15 cellular contexts compared by ENCODE assay signal in the genomic region with DNA sequence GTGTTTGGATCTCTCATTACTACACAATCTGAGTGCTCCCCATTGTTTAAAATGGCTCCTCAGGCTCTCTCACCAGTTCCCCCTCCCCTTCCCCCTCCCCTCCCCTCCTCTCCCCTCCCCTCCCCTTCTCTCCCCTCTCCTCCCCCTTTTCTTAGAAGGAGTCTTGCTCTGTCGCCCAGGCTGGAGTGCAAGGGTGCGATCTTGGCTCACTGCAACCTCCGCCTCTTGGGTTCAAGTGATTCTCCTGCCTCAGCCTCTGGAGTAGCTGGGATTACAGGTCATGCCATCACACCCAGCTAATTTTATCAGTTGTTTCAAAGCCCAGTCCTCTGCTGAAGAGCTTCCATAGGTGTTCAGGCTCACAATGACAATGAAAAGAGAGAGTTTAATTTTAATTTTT. TPM values are rescaled to one million over a fixed set of nuclear protein-coding genes. Genes with fewer than 3 reads are reported as not detected.
A peak's percentile ranks its signal among the peaks of the same experiment; 100 is the strongest.
DNase-seq lines count a peak whose midpoint lies in the region; TF ChIP-seq lines count a peak whose summit lies in the region.
"Had no signal": no experiment of that assay in that cellular context is flagged by ENCODE, and none has a peak within 500 bp of the region (broad histone marks: within the 10 kb centered on the region; RNA-seq: fewer than 3 reads in every experiment).

No MANE protein-coding gene starts in this region.

- H3K4me1 ChIP-seq in H9 (ENCODE audit: insufficient read depth, low read length) = no peaks in the 10 kb centered on the region
- peaks cover 3% of the 10 kb centered on the region for H3K4me1 ChIP-seq in parathyroid adenoma
- H3K4me1 ChIP-seq: HAP-1 had no signal

- no peak overlapping the region for H2BK12ac ChIP-seq in H9 (ENCODE audit: insufficient read length, low read depth, low read length)

- H4K5ac ChIP-seq in H9 (ENCODE audit: insufficient read length, low read depth, low read length) = peak overlapping the region; percentile 87

- H2BK15ac ChIP-seq in H9 (ENCODE audit: low read depth, low read length) = no peak overlapping the region

- H2BK120ac ChIP-seq in H9 (ENCODE audit: low read depth, low read length, poor library complexity, severe bottlenecking) = no peak overlapping the region

- H3K23ac ChIP-seq in H9 (ENCODE audit: insufficient read length, low read depth, low read length) = no peak overlapping the region

- H3K9ac ChIP-seq in H9 (ENCODE audit: extremely low read depth, insufficient read length, low read length) = no peak overlapping the region
- no peak overlapping the region for H3K9ac ChIP-seq in parathyroid adenoma
- H3K9ac ChIP-seq: GM23248 had no signal

- no peak overlapping the region for H2BK20ac ChIP-seq in H9 (ENCODE audit: low read depth, low read length, poor library complexity, severe bottlenecking)

- H4K8ac ChIP-seq in H9 (replicated peaks; ENCODE audit: insufficient read length, low read depth, low read length) = no peak overlapping the region

- peaks cover 4 to 6% (median 5%) of the 10 kb centered on the region in 3 experiments for H3K36me3 Mint-ChIP-seq in H9 (ENCODE audit: insufficient read depth in 1 of 3, low read depth in 3 of 3)
- H3K36me3 Mint-ChIP-seq in activated T-helper 1 cell treated with anti-CD3 and anti-CD28 coated beads, Interleukin-12 subunit alpha, Interleukin-12 subunit beta, Interleukin-2, Interleukin-4 antibody, amounts not matched to agents 30 ng/mL and 10 ng/mL and 1 ng/mL, durations not matched to agents 14 hours and 24 hours and 36 hours (ENCODE audit: low read depth) = peaks cover 8% of the 10 kb centered on the region

- H3T11ph ChIP-seq in H9 (ENCODE audit: low read length) = no peak overlapping the region

- H3K23me2 ChIP-seq in H9 (ENCODE audit: insufficient read length, low read depth, low read length, poor library complexity, severe bottlenecking) = no peaks in the 10 kb centered on the region

- H3K9me3 ChIP-seq in H9 (ENCODE audit: control insufficient read depth, low read depth, low read length) (no peaks in the 10 kb centered on the region), parathyroid adenoma (ENCODE audit: control insufficient read depth, low read length) (no peaks in the 10 kb centered on the region)

- TF ChIP-seq CTCF in H9 (conservative IDR thresholded peaks at IDR 0.05) (no peak), parathyroid adenoma (IDR thresholded peaks at IDR 0.05) (no peak)

- no peak overlapping the region for H3K4ac ChIP-seq in H9 (ENCODE audit: low read depth, low read length)

- WGBS in H9 (ENCODE audit: extremely low coverage, insufficient read length, low lambda C conversion rate) = no CpG with 5 or more reads among the region's 3 CpGs

- no peaks in the 10 kb centered on the region for H4K20me1 ChIP-seq in H9 (ENCODE audit: control insufficient read depth, insufficient read depth, insufficient read length)

- H3K4me3 Mint-ChIP-seq in H9 = no peak overlapping the region
- no peak overlapping the region for H3K4me3 Mint-ChIP-seq in activated T-helper 1 cell treated with anti-CD3 and anti-CD28 coated beads, Interleukin-12 subunit alpha, Interleukin-12 subunit beta, Interleukin-2, Interleukin-4 antibody, amounts not matched to agents 30 ng/mL and 10 ng/mL and 1 ng/mL, durations not matched to agents 14 hours and 24 hours and 36 hours
- H3K4me3 Mint-ChIP-seq: CD4-positive, alpha-beta memory T cell; HFFc6 had no signal

- H3K9me3 Mint-ChIP-seq in H9 = no peaks in the 10 kb centered on the region; a peak in 1 of 5 replicates
- no peaks in the 10 kb centered on the region for H3K9me3 Mint-ChIP-seq in activated T-helper 1 cell treated with anti-CD3 and anti-CD28 coated beads, Interleukin-12 subunit alpha, Interleukin-12 subunit beta, Interleukin-2, Interleukin-4 antibody, amounts not matched to agents 30 ng/mL and 10 ng/mL and 1 ng/mL, durations not matched to agents 14 hours and 24 hours and 36 hours
- H3K9me3 Mint-ChIP-seq: CD4-positive, alpha-beta memory T cell; HFFc6 had no signal

- H3K27me3 Mint-ChIP-seq in H9 (ENCODE audit: low read depth) = peaks cover 1% of the 10 kb centered on the region; the same call in 1 of the 2 replicates
- H3K27me3 Mint-ChIP-seq in activated T-helper 1 cell treated with anti-CD3 and anti-CD28 coated beads, Interleukin-12 subunit alpha, Interleukin-12 subunit beta, Interleukin-2, Interleukin-4 antibody, amounts not matched to agents 30 ng/mL and 10 ng/mL and 1 ng/mL, durations not matched to agents 14 hours and 24 hours and 36 hours (ENCODE audit: insufficient read depth) = peaks cover 4% of the 10 kb centered on the region
- H3K27me3 Mint-ChIP-seq: CD4-positive, alpha-beta memory T cell had no signal

- H2BK5ac ChIP-seq in H9 (ENCODE audit: insufficient read length, low read length) = no peak overlapping the region

- no peaks in the 10 kb centered on the region for H3K79me1 ChIP-seq in H9 (ENCODE audit: insufficient read depth, low read depth, low read length, poor library complexity, severe bottlenecking)

- H3K27ac Mint-ChIP-seq in H9 = no peak overlapping the region
- no peak overlapping the region for H3K27ac Mint-ChIP-seq in activated T-helper 1 cell treated with anti-CD3 and anti-CD28 coated beads, Interleukin-12 subunit alpha, Interleukin-12 subunit beta, Interleukin-2, Interleukin-4 antibody, amounts not matched to agents 30 ng/mL and 10 ng/mL and 1 ng/mL, durations not matched to agents 14 hours and 24 hours and 36 hours
- H3K27ac Mint-ChIP-seq: HFFc6 had no signal

- H3K4me2 ChIP-seq in H9 (ENCODE audit: insufficient read depth, insufficient read length, low read length) = no peak overlapping the region
- H3K4me2 ChIP-seq in parathyroid adenoma (ENCODE audit: low read length) = no peak overlapping the region

- H3K4me1 Mint-ChIP-seq in H9 = peaks cover 5 to 6% of the 10 kb centered on the region in 2 experiments
- H3K4me1 Mint-ChIP-seq in activated T-helper 1 cell treated with anti-CD3 and anti-CD28 coated beads, Interleukin-12 subunit alpha, Interleukin-12 subunit beta, Interleukin-2, Interleukin-4 antibody, amounts not matched to agents 30 ng/mL and 10 ng/mL and 1 ng/mL, durations not matched to agents 14 hours and 24 hours and 36 hours (ENCODE audit: low read depth) = peaks cover 6% of the 10 kb centered on the region

- no peak overlapping the region for H3K27ac ChIP-seq in H9 (ENCODE audit: insufficient read length, low read depth, low read length)
- no peak overlapping the region for H3K27ac ChIP-seq in parathyroid adenoma
- H3K27ac ChIP-seq: GM23248 had no signal

- no peak overlapping the region for H3K14ac ChIP-seq in H9 (ENCODE audit: insufficient read depth, low read length)

- no peak overlapping the region for H2AK5ac ChIP-seq in H9 (ENCODE audit: insufficient read length, low read length)

- DNase-seq in H9 (no peak), mesenteric fat pad (ENCODE audit: low spot score) (peak; percentile 53), NCI-H1436 treated with DMSO at 0.1 percent for 48 hours (lab: John Stamatoyannopoulos, UW) (no peak)
- no peak for DNase-seq in activated T-helper 1 cell treated with anti-CD3 and anti-CD28 coated beads, Interleukin-12 subunit alpha, Interleukin-12 subunit beta, Interleukin-2, Interleukin-4 antibody, amounts not matched to agents 30 ng/mL and 10 ng/mL and 1 ng/mL, durations not matched to agents 14 hours and 24 hours and 36 hours (ENCODE audit: low spot score)
- DNase-seq in stimulated activated CD4-positive, alpha-beta T cell treated with anti-CD3 and anti-CD28 coated beads, Interleukin-4, amount 100 ng/mL, for 24 hours = no peak
- DNase-seq: C1 segment of cervical spinal cord; Calu3; CD4-positive, alpha-beta memory T cell; COR-L47; DMS53; DMS79 treated with DMSO at 0.1 percent for 48 hours; GM23248; HFFc6 had no signal

- no peak overlapping the region for H2AFZ ChIP-seq in H9 (ENCODE audit: low read length)
- peak overlapping the region; percentile 15 for H2AFZ ChIP-seq in parathyroid adenoma
- H2AFZ ChIP-seq: GM23248 had no signal

- H3K4me3 ChIP-seq in parathyroid adenoma (ENCODE audit: low read depth, low read length) = no peak overlapping the region
- H3K4me3 ChIP-seq: GM23248, HAP-1 had no signal

- H3K27me3 ChIP-seq in H9 (ENCODE audit: insufficient read depth, low read length) (no peaks in the 10 kb centered on the region), parathyroid adenoma (ENCODE audit: control insufficient read depth, insufficient read depth, low read length) (no peaks in the 10 kb centered on the region)

- no peak overlapping the region for H4K91ac ChIP-seq in H9 (ENCODE audit: insufficient read length, low read depth, low read length)

- intact Hi-C loops in activated T-helper 1 cell treated with anti-CD3 and anti-CD28 coated beads, Interleukin-12 subunit alpha, Interleukin-12 subunit beta, Interleukin-2, Interleukin-4 antibody, amounts not matched to agents 30 ng/mL and 10 ng/mL and 1 ng/mL, durations not matched to agents 14 hours and 24 hours and 36 hours (cut with micrococcal nuclease) = no loop called here

- no peak overlapping the region for H3K56ac ChIP-seq in H9 (ENCODE audit: insufficient read length, low read depth, low read length)

- no peak overlapping the region for H3K18ac ChIP-seq in H9 (ENCODE audit: insufficient read length, low read depth, low read length)

- H3K36me3 ChIP-seq in parathyroid adenoma (ENCODE audit: control insufficient read depth, insufficient read depth, low read length) = no peaks in the 10 kb centered on the region
- H3K36me3 ChIP-seq: HAP-1 had no signal

- H3K79me2 ChIP-seq in H9 (ENCODE audit: insufficient read depth, low read length) = peaks cover 8% of the 10 kb centered on the region; the same call in 1 of the 2 replicates
- peaks cover 5% of the 10 kb centered on the region for H3K79me2 ChIP-seq in parathyroid adenoma

RNA-seq across cellular contexts. Expression of a gene that starts 3.6 kb away (rescaled TPM):
- total RNA-seq in H9 (2021) = 113 and 118 TPM in 2 replicates
- 51.9 TPM for total RNA-seq in mesenteric fat pad
- 102 and 106 TPM in 2 replicates for total RNA-seq in activated T-helper 1 cell treated with anti-CD3 and anti-CD28 coated beads, Interleukin-12 subunit alpha, Interleukin-12 subunit beta, Interleukin-2, Interleukin-4 antibody, amounts not matched to agents 30 ng/mL and 10 ng/mL and 1 ng/mL, durations not matched to agents 14 hours and 24 hours and 36 hours
